Comparison of ENCODE assay signal across 15 cellular contexts in genomic region chr5:59143926-59144333, GRCh38.
DNase-seq lines count a peak whose midpoint lies in the region; ATAC-seq, FAIRE-seq and TF ChIP-seq lines count a peak whose summit lies in the region.
"Had no signal": no experiment of that assay in that cellular context is flagged by ENCODE, and none has a peak within 500 bp of the region (broad histone marks: within the 10 kb centered on the region; RNA-seq: fewer than 3 reads in every experiment).

No MANE protein-coding gene starts in this region.

- DNase-seq in GM18507 (ENCODE audit: extremely low spot score, insufficient read length, low read depth) (no peak), pons (ENCODE audit: low spot score) (no peak), MCF 10A (ENCODE audit: unreplicated experiment) (no peak), NCI-H2227 (lab: John Stamatoyannopoulos, UW; ENCODE audit: unreplicated experiment) (no peak), CD1c-positive myeloid dendritic cell (ENCODE audit: extremely low spot score) (no peak)
- DNase-seq: activated naive CD4-positive, alpha-beta T cell treated with anti-CD3 and anti-CD28 coated beads, Interleukin-2, amount 50 U/mL, for 16 hours; DND-41; lower lobe of right lung; NCI-H2171 treated with DMSO at 0.1 percent for 48 hours had no signal

- intact Hi-C loops in MCF 10A (cut with micrococcal nuclease) = no loop called here

- CTCF ChIA-PET in MCF 10A (lab: Yijun Ruan, JAX) = interaction anchor here (1.2 kb wide), 1 partner anchor 10 kb away, joined by 3 read pairs; no protein-coding TSS in a partner anchor

- H3K27ac Mint-ChIP-seq in MCF 10A (ENCODE audit: low read depth, unreplicated experiment) = no peak overlapping the region
- H3K27ac Mint-ChIP-seq: T-helper 1 cell treated with Interleukin-12 subunit alpha and Interleukin-12 subunit beta and Interleukin-4 antibody, amounts not matched to agents 30 μg/mL and 1 μg/mL, for 36 hours had no signal

- no peaks in the 10 kb centered on the region for H3K9me3 ChIP-seq in endocrine pancreas (ENCODE audit: control insufficient read depth, low read length)
- H3K9me3 ChIP-seq: lower lobe of right lung, suprapubic skin had no signal

- BruUV-seq in MCF 10A (replicated peaks; lab: Mats Ljungman, UMichigan) = no TSS peak

- H3K9ac ChIP-seq in endocrine pancreas (ENCODE audit: control insufficient read depth, insufficient read depth, low read length) = no peak overlapping the region

- H3K9me3 Mint-ChIP-seq in MCF 10A (ENCODE audit: unreplicated experiment) = no peaks in the 10 kb centered on the region
- H3K9me3 Mint-ChIP-seq: T-helper 1 cell treated with Interleukin-12 subunit alpha and Interleukin-12 subunit beta and Interleukin-4 antibody, amounts not matched to agents 30 μg/mL and 1 μg/mL, for 36 hours had no signal

- no peaks in the 10 kb centered on the region for H3K4me1 Mint-ChIP-seq in MCF 10A (ENCODE audit: insufficient read depth, unreplicated experiment)

- H3K4me3 ChIP-seq in endocrine pancreas (ENCODE audit: control insufficient read depth, insufficient read depth, low read length) = peak overlapping the region; percentile 67
- H3K4me3 ChIP-seq: lower lobe of right lung, smooth muscle cell, suprapubic skin had no signal

- H3K27me3 ChIP-seq in endocrine pancreas (ENCODE audit: control insufficient read depth, insufficient read depth, low read length) = no peaks in the 10 kb centered on the region
- H3K27me3 ChIP-seq: suprapubic skin had no signal

- POLR2A ChIA-PET in MCF 10A (lab: Yijun Ruan, JAX) = interaction anchor here (1.1 to 1.2 kb wide), 3 partner anchors 10 to 14 kb away, joined by 3 to 5 read pairs (median 3); no protein-coding TSS in a partner anchor

- peak; percentile 41 for FAIRE-seq in GM18507 (lab: Jason Lieb, UNC)

- ATAC-seq in GM19463 (IDR thresholded peaks at IDR 0.05; ENCODE audit: unreplicated experiment) = peak; percentile 91
- peak; percentile 97 for ATAC-seq in HG03039 (IDR thresholded peaks at IDR 0.05; ENCODE audit: unreplicated experiment)

- H3K36me3 Mint-ChIP-seq in MCF 10A (ENCODE audit: insufficient read depth, unreplicated experiment) = peaks cover 14% of the 10 kb centered on the region

- H3K4me3 Mint-ChIP-seq in MCF 10A (ENCODE audit: unreplicated experiment) = no peak overlapping the region
- H3K4me3 Mint-ChIP-seq: T-helper 1 cell treated with Interleukin-12 subunit alpha and Interleukin-12 subunit beta and Interleukin-4 antibody, amounts not matched to agents 30 μg/mL and 1 μg/mL, for 36 hours had no signal

- no peaks in the 10 kb centered on the region for H3K27me3 Mint-ChIP-seq in MCF 10A (ENCODE audit: insufficient read depth, unreplicated experiment)

- TF ChIP-seq CTCF in MCF 10A (IDR thresholded peaks at IDR 0.05; ENCODE audit: unreplicated experiment) = no peak

- no peaks in the 10 kb centered on the region for H3K36me3 ChIP-seq in endocrine pancreas (ENCODE audit: control insufficient read depth, insufficient read depth, low read length)
- H3K36me3 ChIP-seq: lower lobe of right lung, suprapubic skin had no signal

- peaks cover 35% of the 10 kb centered on the region for H3K4me1 ChIP-seq in endocrine pancreas (ENCODE audit: control insufficient read depth, insufficient read depth, low read length)
- H3K4me1 ChIP-seq: lower lobe of right lung, suprapubic skin had no signal
